ENCODE assay signal across 23 cellular contexts in genomic region chr5:8585230-8586018, GRCh38.
DNase-seq lines count a peak whose midpoint lies in the region; FAIRE-seq and TF ChIP-seq lines count a peak whose summit lies in the region.
"Had no signal": no experiment of that assay in that cellular context is flagged by ENCODE, and none has a peak within 500 bp of the region (broad histone marks: within the 10 kb centered on the region; RNA-seq: fewer than 3 reads in every experiment).

No MANE protein-coding gene starts in this region.

- no peak for FAIRE-seq in astrocyte (lab: Jason Lieb, UNC)
- FAIRE-seq: endometrium had no signal

- no peak overlapping the region for H3K9ac ChIP-seq in astrocyte (ENCODE audit: low read length)

- no peak overlapping the region for H3K27ac ChIP-seq in astrocyte (ENCODE audit: low read depth, low read length)
- H3K27ac ChIP-seq: gastrocnemius medialis, neutrophil, right lobe of liver had no signal

- H3K9me3 Mint-ChIP-seq in HFFc6 = 0 out of 2 replicates have a peak, but pooled peaks cover 4% of the 10 kb centered on the region
- no peaks in the 10 kb centered on the region for H3K9me3 Mint-ChIP-seq in astrocyte (ENCODE audit: unreplicated experiment)
- H3K9me3 Mint-ChIP-seq in Caco-2 (ENCODE audit: unreplicated experiment) = no peaks in the 10 kb centered on the region

- no TSS peak for BruUV-seq in Caco-2 (replicated peaks; lab: Mats Ljungman, UMichigan)

- H3K4me3 ChIP-seq in AG09309 (ENCODE audit: control insufficient read depth, low read depth, low read length) (no peak overlapping the region), astrocyte (ENCODE audit: insufficient read depth, low read depth, low read length) (no peak overlapping the region), Caco-2 (ENCODE audit: low read depth, low read length) (no peak overlapping the region)
- H3K4me3 ChIP-seq: gastrocnemius medialis, mucosa of descending colon, right lobe of liver had no signal

- intact Hi-C loops in Caco-2 (cut with micrococcal nuclease; ENCODE audit: unreplicated experiment) = no loop called here

- no peak for DNase-seq in AG09309 (ENCODE audit: low read depth)
- no peak for DNase-seq in HFFc6
- DNase-seq in astrocyte (ENCODE audit: low read depth) = no peak
- DNase-seq in iPS DF 4.7 (ENCODE audit: extremely low read depth, low spot score) = peak; percentile 7
- no peak for DNase-seq in SHP77 treated with DMSO at 0.1 percent for 48 hours (lab: John Stamatoyannopoulos, UW)
- no peak for DNase-seq in NCI-H2171 (lab: John Stamatoyannopoulos, UW)
- no peak for DNase-seq in Caco-2
- no peak for DNase-seq in DMS53 treated with DMSO at 0.1 percent for 48 hours (lab: John Stamatoyannopoulos, UW; ENCODE audit: unreplicated experiment)
- DNase-seq: ACHN; anterior cingulate cortex; gastrocnemius medialis; Karpas-422; left ventricle myocardium superior; NCI-H1417 treated with DMSO at 0.1 percent for 48 hours; NCI-H2227 treated with DMSO at 0.1 percent for 48 hours; NK-92 treated with Interleukin-12 subunit alpha and Interleukin-12 subunit beta, amount 100 ng/mL, for 24 hours; right lobe of liver; stimulated activated naive CD4-positive, alpha-beta T cell treated with Interleukin-2 at 50 U/mL for 16 hours; T-helper 1 cell; trophoblast cell had no signal

- H3K27me3 ChIP-seq in astrocyte (ENCODE audit: insufficient read depth, low read length) = no peaks in the 10 kb centered on the region
- no peaks in the 10 kb centered on the region for H3K27me3 ChIP-seq in Caco-2 (replicated peaks; ENCODE audit: control insufficient read depth, insufficient read depth, low read length)
- H3K27me3 ChIP-seq: gastrocnemius medialis, neutrophil, right lobe of liver had no signal

- CTCF ChIA-PET in Caco-2 (lab: Charles Lee) = no interaction called here

- H3K4me1 ChIP-seq in astrocyte (ENCODE audit: insufficient read depth, low read length) = no peaks in the 10 kb centered on the region
- H3K4me1 ChIP-seq in Caco-2 = no peaks in the 10 kb centered on the region
- H3K4me1 ChIP-seq: gastrocnemius medialis, right lobe of liver had no signal

- H3K27ac Mint-ChIP-seq in HFFc6 = no peak overlapping the region
- H3K27ac Mint-ChIP-seq in astrocyte (ENCODE audit: unreplicated experiment) = no peak overlapping the region
- H3K27ac Mint-ChIP-seq in Caco-2 (ENCODE audit: unreplicated experiment) = no peak overlapping the region

- H3K4me2 ChIP-seq in astrocyte (ENCODE audit: low read length) = no peak overlapping the region

- H3K36me3 ChIP-seq in astrocyte (ENCODE audit: insufficient read depth, low read length) = no peaks in the 10 kb centered on the region
- H3K36me3 ChIP-seq in Caco-2 (ENCODE audit: control insufficient read depth, insufficient read depth, low read length) = no peaks in the 10 kb centered on the region
- H3K36me3 ChIP-seq: gastrocnemius medialis, neutrophil, right lobe of liver had no signal

- peak; percentile 36 for TF ChIP-seq CTCF in AG09309 (IDR thresholded peaks at IDR 0.05; ENCODE audit: control insufficient read depth, insufficient read depth, low read depth, low read length, missing control alignments)
- peak; percentile 55 for TF ChIP-seq CTCF in HFFc6 (IDR thresholded peaks at IDR 0.05)
- peak; percentile 2 for TF ChIP-seq CTCF in astrocyte (IDR thresholded peaks at IDR 0.05; ENCODE audit: insufficient read depth, low read depth, low read length)
- peak in 1 of 2 experiments; percentile 4 for TF ChIP-seq CTCF in Caco-2 (IDR thresholded peaks at IDR 0.05; ENCODE audit: insufficient read depth in 1 of 2, low read depth in 1 of 2, low read length in 1 of 2, severe bottlenecking in 1 of 2, unreplicated experiment in 1 of 2)

- POLR2A ChIA-PET in Caco-2 (lab: Charles Lee) = no interaction called here

- H3K36me3 Mint-ChIP-seq in HFFc6 (ENCODE audit: low read depth) = no peaks in the 10 kb centered on the region
- no peaks in the 10 kb centered on the region for H3K36me3 Mint-ChIP-seq in astrocyte (ENCODE audit: low read depth, unreplicated experiment)
- H3K36me3 Mint-ChIP-seq in Caco-2 (ENCODE audit: insufficient read depth, unreplicated experiment) = no peaks in the 10 kb centered on the region

- H3K27me3 Mint-ChIP-seq in HFFc6 (ENCODE audit: insufficient read depth) = no peaks in the 10 kb centered on the region; the same call in 1 of the 2 replicates
- H3K27me3 Mint-ChIP-seq in astrocyte (ENCODE audit: low read depth, unreplicated experiment) = peaks cover 17% of the 10 kb centered on the region
- H3K27me3 Mint-ChIP-seq in Caco-2 (ENCODE audit: insufficient read depth, unreplicated experiment) = peaks cover 4% of the 10 kb centered on the region

- H4K20me1 ChIP-seq in astrocyte (ENCODE audit: insufficient read depth, low read length) = no peaks in the 10 kb centered on the region

- no peaks in the 10 kb centered on the region for H3K79me2 ChIP-seq in astrocyte (ENCODE audit: insufficient read depth, low read length)

- H2AFZ ChIP-seq in astrocyte (ENCODE audit: low read depth, low read length) = no peak overlapping the region

- no peaks in the 10 kb centered on the region for H3K4me1 Mint-ChIP-seq in HFFc6 (ENCODE audit: low read depth)
- no peaks in the 10 kb centered on the region for H3K4me1 Mint-ChIP-seq in astrocyte (ENCODE audit: low read depth, unreplicated experiment)
- H3K4me1 Mint-ChIP-seq in Caco-2 (ENCODE audit: low read depth, unreplicated experiment) = no peaks in the 10 kb centered on the region

- H3K9me3 ChIP-seq in astrocyte (ENCODE audit: insufficient read depth, low read depth, low read length) = no peaks in the 10 kb centered on the region
- H3K9me3 ChIP-seq in Caco-2 = no peaks in the 10 kb centered on the region
- H3K9me3 ChIP-seq: gastrocnemius medialis, mucosa of descending colon, neutrophil, right lobe of liver had no signal

- no peak overlapping the region for H3K4me3 Mint-ChIP-seq in HFFc6
- H3K4me3 Mint-ChIP-seq in astrocyte (ENCODE audit: unreplicated experiment) = no peak overlapping the region
- H3K4me3 Mint-ChIP-seq in Caco-2 (ENCODE audit: unreplicated experiment) = no peak overlapping the region
